Comparison of ENCODE assay signal across 28 cellular contexts in the genomic region with DNA sequence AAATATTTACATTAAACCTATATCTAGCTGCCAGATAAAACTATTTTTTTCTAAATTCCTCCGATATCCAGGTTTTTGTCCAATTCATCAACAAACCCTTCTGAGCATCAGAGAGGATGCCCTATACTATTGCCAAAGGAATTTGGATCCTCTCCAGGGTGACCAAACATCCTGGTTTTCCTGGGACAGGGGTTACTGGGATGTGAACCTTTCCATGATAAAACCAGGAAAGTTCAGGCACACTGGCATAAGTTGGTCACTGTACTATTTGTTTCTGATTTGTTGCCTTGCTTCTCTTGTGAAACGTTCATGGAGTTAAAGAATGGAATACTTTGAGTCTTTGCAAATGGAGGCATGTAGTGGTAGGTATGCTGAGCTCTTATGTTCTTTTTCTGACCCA.
"Had no signal": no experiment of that assay in that cellular context is flagged by ENCODE, and none has a peak within 500 bp of the region (broad histone marks: within the 10 kb centered on the region; RNA-seq: fewer than 3 reads in every experiment).

No MANE protein-coding gene starts in this region.

- H3K4me1 ChIP-seq: adrenal gland, body of pancreas, foreskin keratinocyte, gastrocnemius medialis had no signal

- FAIRE-seq: colon had no signal

- H3K27ac ChIP-seq: adrenal gland, body of pancreas, dorsolateral prefrontal cortex, epithelial cell of prostate, foreskin keratinocyte, gastrocnemius medialis had no signal

- ATAC-seq: activated CD4-positive, alpha-beta T cell treated with anti-CD3 and anti-CD28 coated beads for 36 hours; activated CD8-positive, alpha-beta memory T cell treated with anti-CD3 and anti-CD28 coated beads, Interleukin-2, amount 10 ng/mL, durations not matched to agents 7 days and 5 days; activated CD8-positive, alpha-beta T cell treated with anti-CD3 and anti-CD28 coated beads, Interleukin-2, amount 10 ng/mL, durations not matched to agents 7 days and 5 days; activated naive CD8-positive, alpha-beta T cell treated with anti-CD3 and anti-CD28 coated beads, Interleukin-2, amount 50 U/mL, for 24 hours; body of pancreas; effector memory CD8-positive, alpha-beta T cell; foreskin keratinocyte; gastrocnemius medialis had no signal

- H3K9me3 ChIP-seq: adrenal gland, body of pancreas, gastrocnemius medialis had no signal

- H3K4me3 ChIP-seq: adrenal gland, body of pancreas, dorsolateral prefrontal cortex, gastrocnemius medialis had no signal

- H3K27me3 ChIP-seq: adrenal gland, body of pancreas, foreskin keratinocyte, gastrocnemius medialis had no signal

- H3K36me3 ChIP-seq: adrenal gland, gastrocnemius medialis had no signal

- DNase-seq: activated CD4-positive, alpha-beta memory T cell treated with anti-CD3 and anti-CD28 coated beads for 36 hours; activated CD4-positive, alpha-beta T cell treated with anti-CD3 and anti-CD28 coated beads for 36 hours; activated CD4-positive, alpha-beta T cell treated with anti-CD3 and anti-CD28 coated beads, Interleukin-2, amount 10 ng/mL, durations not matched to agents 24 days and 14 days; activated CD4-positive, CD25-positive, alpha-beta regulatory T cell; activated CD4-positive, CD25-positive, alpha-beta regulatory T cell treated with anti-CD3 and anti-CD28 coated beads, Interleukin-2, amount 50 U/mL, for 72 hours; activated CD8-positive, alpha-beta memory T cell treated with anti-CD3 and anti-CD28 coated beads, Interleukin-2, amount 10 ng/mL, durations not matched to agents 7 days and 5 days; activated CD8-positive, alpha-beta memory T cell treated with anti-CD3 and anti-CD28 coated beads, Interleukin-2, amount 50 U/mL, for 4 hours; activated CD8-positive, alpha-beta T cell treated with anti-CD3 and anti-CD28 coated beads, Interleukin-2, amount 10 ng/mL, durations not matched to agents 7 days and 5 days; activated effector memory CD4-positive, alpha-beta T cell treated with anti-CD3 and anti-CD28 coated beads, Interleukin-2, amount 50 U/mL, for 16 hours; activated naive CD4-positive, alpha-beta T cell treated with anti-CD3 and anti-CD28 coated beads for 36 hours; activated naive CD8-positive, alpha-beta T cell treated with anti-CD3 and anti-CD28 coated beads for 36 hours; activated naive CD8-positive, alpha-beta T cell treated with anti-CD3 and anti-CD28 coated beads, Interleukin-2, amount 50 U/mL, for 24 hours; activated T-cell treated with anti-CD3 and anti-CD28 coated beads, Interleukin-2, amount 50 U/mL, for 1 hour; activated T-cell treated with anti-CD3 and anti-CD28 coated beads, Interleukin-2, amount 50 U/mL, for 48 hours; amygdala; aorta; body of pancreas; caudate nucleus; cortex of kidney; dorsolateral prefrontal cortex; effector memory CD8-positive, alpha-beta T cell; foreskin keratinocyte; gastrocnemius medialis; glutamatergic neuron; T-helper 2 cell had no signal
